In genomic region chr1:26474824-26475223, GRCh38 we compare ENCODE assay signal across 1 cellular context.
TF ChIP-seq lines count a peak whose summit lies in the region.

No MANE protein-coding gene starts in this region.

TF ChIP-seq in WTC11, 78 proteins besides CTCF, POLR2A, EP300 and RAD21 (continued from another document):
- TF ChIP-seq MAX (CRISPR knock-in tag; IDR thresholded peaks at IDR 0.05) (no peak), ATF2 (CRISPR knock-in tag; IDR thresholded peaks at IDR 0.05; ENCODE audit: borderline replicate concordance, low read depth) (no peak), HMGA2 (CRISPR knock-in tag; IDR thresholded peaks at IDR 0.05) (no peak), ZBTB21 (CRISPR knock-in tag; IDR thresholded peaks at IDR 0.05; ENCODE audit: borderline replicate concordance) (no peak), ZMAT4 (CRISPR knock-in tag; IDR thresholded peaks at IDR 0.05) (no peak), ZNF121 (CRISPR knock-in tag; IDR thresholded peaks at IDR 0.05) (no peak), SMAD3 (CRISPR knock-in tag; IDR thresholded peaks at IDR 0.05; ENCODE audit: borderline replicate concordance) (no peak), JUN (CRISPR knock-in tag; IDR thresholded peaks at IDR 0.05) (no peak), CDX4 (CRISPR knock-in tag; IDR thresholded peaks at IDR 0.05; ENCODE audit: borderline replicate concordance) (no peak), KAT7 (CRISPR knock-in tag; IDR thresholded peaks at IDR 0.05; ENCODE audit: borderline replicate concordance) (no peak), ZNF512 (CRISPR knock-in tag; IDR thresholded peaks at IDR 0.05; ENCODE audit: borderline replicate concordance) (no peak), ZNF232 (CRISPR knock-in tag; IDR thresholded peaks at IDR 0.05) (no peak)
